Comparison of ENCODE assay signal across 8 cellular contexts in the genomic region with DNA sequence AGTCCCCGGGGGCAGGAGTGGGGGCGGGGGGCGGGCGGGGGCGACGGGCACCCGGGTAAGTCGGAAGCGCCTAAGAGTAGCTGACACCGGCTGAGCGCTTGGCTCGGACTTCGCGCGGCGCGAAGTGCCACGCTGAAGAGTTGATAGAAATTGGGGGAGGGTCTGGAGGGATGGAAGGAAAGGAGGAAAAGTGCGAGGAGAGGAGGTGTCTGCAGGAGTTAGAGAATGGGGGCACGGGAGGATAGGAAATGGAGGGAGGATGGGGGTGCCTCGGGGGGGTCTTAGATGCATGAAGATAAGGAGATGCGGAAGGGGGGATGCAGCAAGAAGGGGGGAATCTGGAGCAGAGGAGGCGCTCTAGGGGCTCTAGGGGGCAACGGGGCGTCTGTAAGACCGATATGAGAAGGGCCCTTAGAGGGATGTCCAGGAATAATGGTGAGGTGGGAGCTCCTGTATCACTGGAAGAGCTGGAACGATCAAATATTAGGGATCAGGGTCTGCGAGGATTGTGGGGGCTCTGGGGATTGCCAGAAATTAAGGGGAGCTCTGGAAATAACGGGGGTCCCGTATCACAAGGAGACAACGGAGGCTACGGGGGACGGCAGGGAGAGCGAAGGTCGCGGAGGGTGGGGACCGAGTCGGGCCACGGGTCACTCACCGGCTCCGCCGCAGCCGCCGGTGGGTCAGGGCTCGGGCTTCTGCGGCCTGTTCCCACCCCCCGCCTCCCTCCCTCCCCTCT. TPM values are rescaled to one million over a fixed set of nuclear protein-coding genes. Genes with fewer than 3 reads are reported as not detected.
DNase-seq lines count a peak whose midpoint lies in the region; ATAC-seq and TF ChIP-seq lines count a peak whose summit lies in the region.

A gene with protein sequence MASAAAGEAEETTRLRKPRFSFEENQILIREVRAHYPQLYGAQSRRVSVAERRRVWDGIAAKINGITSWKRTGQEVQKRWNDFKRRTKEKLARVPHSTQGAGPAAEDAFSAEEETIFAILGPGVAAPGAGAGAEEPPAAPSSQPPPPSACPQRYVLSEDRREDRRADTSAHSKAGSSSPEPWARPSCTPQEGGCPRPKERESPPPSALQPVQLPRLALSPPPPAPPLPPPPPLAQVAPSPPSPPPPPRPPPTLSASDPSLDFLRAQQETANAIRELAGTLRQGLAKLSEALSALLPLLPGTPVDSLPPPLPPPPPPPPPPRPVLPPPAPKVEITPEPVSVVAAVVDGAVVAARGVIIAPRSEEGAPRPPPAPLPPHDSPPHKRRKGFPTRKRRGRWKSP (minus strand): TSS at position 702 of the 739 bp plus-strand sequence. CDS start 840 bp downstream, outside the sequence.

- no peak for ATAC-seq in activated CD8-positive, alpha-beta T cell treated with anti-CD3 and anti-CD28 coated beads for 36 hours
- peak in 1 of 8 donors; percentile 1 for ATAC-seq in heart right ventricle
- no peak for ATAC-seq in HG02642 (IDR thresholded peaks at IDR 0.05; ENCODE audit: poor library complexity, unreplicated experiment)

- 0 to 1% methylated on average over 47 of the region's 47 CpGs for WGBS in heart right ventricle, 2 donors

- H3K4me1 ChIP-seq in heart right ventricle: peaks cover 0 to 20% (median 18%) of the 10 kb centered on the region in 9 donors

- no peaks in the 10 kb centered on the region for H3K27me3 ChIP-seq in heart right ventricle

- peak within 1 kb of the TSS; percentile 81 for H3K27ac Mint-ChIP-seq in activated CD8-positive, alpha-beta T cell treated with anti-CD3 and anti-CD28 coated beads for 36 hours

- H3K4me1 Mint-ChIP-seq in activated CD8-positive, alpha-beta T cell treated with anti-CD3 and anti-CD28 coated beads for 36 hours (ENCODE audit: low read depth): peaks cover 13% of the 10 kb centered on the region

- H3K36me3 Mint-ChIP-seq in activated CD8-positive, alpha-beta T cell treated with anti-CD3 and anti-CD28 coated beads for 36 hours (ENCODE audit: low read depth): peaks cover 11% of the 10 kb centered on the region

- no peaks in the 10 kb centered on the region for H3K27me3 Mint-ChIP-seq in activated CD8-positive, alpha-beta T cell treated with anti-CD3 and anti-CD28 coated beads for 36 hours

- TF ChIP-seq CTCF in 22Rv1 (IDR thresholded peaks at IDR 0.05): no peak
- no peak for TF ChIP-seq CTCF in HFF-Myc (IDR thresholded peaks at IDR 0.05; ENCODE audit: low read depth, low read length, missing control alignments)
- TF ChIP-seq CTCF in activated CD8-positive, alpha-beta T cell treated with anti-CD3 and anti-CD28 coated beads for 36 hours (IDR thresholded peaks at IDR 0.05): no peak
- no peak for TF ChIP-seq CTCF in heart right ventricle (IDR thresholded peaks at IDR 0.05)

- DNase-seq in HFF-Myc (ENCODE audit: extremely low read depth, low read depth) (no peak), heart right ventricle (no peak), skeletal muscle cell (ENCODE audit: low read depth) (no peak), NCI-H1694 (lab: John Stamatoyannopoulos, UW) (no peak)
- peak; percentile 26 for DNase-seq in activated CD8-positive, alpha-beta T cell treated with anti-CD3 and anti-CD28 coated beads for 36 hours
- DNase-seq in activated CD4-positive, alpha-beta T cell treated with anti-CD3 and anti-CD28 coated beads for 4 hours: no peak

- H3K9me3 Mint-ChIP-seq in activated CD8-positive, alpha-beta T cell treated with anti-CD3 and anti-CD28 coated beads for 36 hours: no peaks in the 10 kb centered on the region

- CTCF ChIA-PET in activated CD8-positive, alpha-beta T cell treated with anti-CD3 and anti-CD28 coated beads for 36 hours (lab: Charles Lee): interaction anchor here (1.0 to 2.4 kb wide), 13 partner anchors 16 to 363 kb away, joined by 3 to 14 read pairs (median 6); a partner anchor contains a TSS

- intact Hi-C loops in activated CD8-positive, alpha-beta T cell treated with anti-CD3 and anti-CD28 coated beads for 36 hours (cut with micrococcal nuclease): no loop called here
- intact Hi-C loops in heart right ventricle (cut with DNase I): loop anchor here in 1 of 10 donors (1.0 kb wide), 1 partner anchor 16 kb away; a partner anchor contains a TSS

- H3K36me3 ChIP-seq in heart right ventricle: peaks cover 0 to 32% (median 5%) of the 10 kb centered on the region in 9 donors

- POLR2A ChIA-PET in activated CD8-positive, alpha-beta T cell treated with anti-CD3 and anti-CD28 coated beads for 36 hours (lab: Charles Lee): interaction anchor here (0.9 to 2.3 kb wide), 6 partner anchors 9 to 42 kb away, joined by 3 to 8 read pairs (median 4); a partner anchor contains a TSS

- peak within 1 kb of the TSS; percentile 84 for H3K27ac ChIP-seq in 22Rv1
- H3K27ac ChIP-seq in heart right ventricle: peak within 1 kb of the TSS; percentile 55 to 88 (median 83)

- no peaks in the 10 kb centered on the region for H3K9me3 ChIP-seq in heart right ventricle

- peak within 1 kb of the TSS; percentile 83 for H3K4me3 Mint-ChIP-seq in activated CD8-positive, alpha-beta T cell treated with anti-CD3 and anti-CD28 coated beads for 36 hours

- H3K4me3 ChIP-seq in HFF-Myc (replicated peaks; ENCODE audit: low read depth, low read length) (peak within 1 kb of the TSS; percentile 72), heart right ventricle (peak within 1 kb of the TSS; percentile 58 to 87 (median 78)), skeletal muscle cell (ENCODE audit: low read depth, low read length) (peak within 1 kb of the TSS; percentile 83)

RNA-seq across cellular contexts. Expression of the gene that starts here (rescaled TPM):
- 1 to 10 TPM; 4.1 to 5.0 TPM for total RNA-seq in activated CD8-positive, alpha-beta T cell treated with anti-CD3 and anti-CD28 coated beads for 36 hours
- 10 to 100 TPM in 6 of 10 donors, 1 to 10 TPM in 4; 8.1 to 17.0 (median 10.3) TPM for total RNA-seq in heart right ventricle
- polyA plus RNA-seq in heart right ventricle: 1 to 10 TPM; 7.1 to 8.9 TPM
